8 cellular contexts compared by ENCODE assay signal in the genomic region with DNA sequence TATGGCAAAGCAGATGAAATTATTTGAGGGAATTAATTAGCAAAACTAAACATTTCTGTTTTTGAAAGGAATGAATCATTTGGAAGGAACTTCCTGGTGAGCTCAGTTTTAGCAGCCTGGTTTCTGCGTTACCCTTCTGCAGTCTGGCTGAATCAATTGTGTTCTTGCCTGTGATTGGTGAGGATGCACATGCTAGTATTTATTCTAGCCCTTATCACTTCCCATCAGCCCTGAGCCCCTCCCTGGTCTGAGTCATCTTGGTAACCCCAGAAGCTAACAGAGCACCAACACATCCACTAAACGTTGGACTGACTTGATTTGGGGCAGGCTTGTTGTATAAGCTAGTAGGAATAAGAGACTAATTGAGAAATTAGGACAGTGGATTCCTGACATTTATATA. TPM values are rescaled to one million over a fixed set of nuclear protein-coding genes. Genes with fewer than 3 reads are reported as not detected.
DNase-seq lines count a peak whose midpoint lies in the region; ATAC-seq and TF ChIP-seq lines count a peak whose summit lies in the region.

No MANE protein-coding gene starts in this region.

- no peaks in the 10 kb centered on the region for H3K27me3 ChIP-seq in tibial nerve

- no peak for TF ChIP-seq POLR2A in tibial nerve (IDR thresholded peaks at IDR 0.05)

- TF ChIP-seq EP300 in tibial nerve (IDR thresholded peaks at IDR 0.05) = peak in 1 of 2 donors; percentile 41

- no peaks in the 10 kb centered on the region for H3K9me3 ChIP-seq in tibial nerve

- H3K27ac ChIP-seq in tibial nerve = no peak overlapping the region

- ATAC-seq in left cardiac atrium = peak; percentile 51 to 94

- no peak overlapping the region for H3K4me3 ChIP-seq in tibial nerve

- H3K4me1 ChIP-seq in tibial nerve = peaks cover 0 to 19% (median 0%) of the 10 kb centered on the region in 4 donors

- DNase-seq in GF-D8 (lab: John Stamatoyannopoulos, UW) (peak; percentile 63), NCI-H460 (ENCODE audit: extremely low read depth, low read depth) (peak; percentile 87), left cardiac atrium (peak; percentile 71), tibial nerve (ENCODE audit: low spot score in 2 of 2) (no peak), middle frontal gyrus (ENCODE audit: extremely low spot score, low spot score) (no peak), GM19238 (ENCODE audit: insufficient read length, low spot score) (no peak)
- DNase-seq in activated naive CD4-positive, alpha-beta T cell treated with anti-CD3 and anti-CD28 coated beads, Interleukin-2, amount 50 U/mL, for 16 hours = peak; percentile 27
- DNase-seq in stimulated activated CD4-positive, alpha-beta T cell treated with anti-CD3 and anti-CD28 coated beads, Interleukin-4, amount 100 ng/mL, for 4 hours = peak; percentile 6 to 49

- no peak for TF ChIP-seq CTCF in tibial nerve (IDR thresholded peaks at IDR 0.05)

- H3K36me3 ChIP-seq in tibial nerve = no peaks in the 10 kb centered on the region

- 25 to 33% methylated on average over 2 of the region's 2 CpGs for WGBS in tibial nerve, 2 donors

- intact Hi-C loops in left cardiac atrium (cut with DNase I) = no loop called here

RNA-seq across cellular contexts. Expression of gene TJP2, which starts 6.6 kb away (rescaled TPM):
- total RNA-seq in NCI-H460 (2014; rRNA removed; shearing (Covaris generic)) = 6.2 and 6.5 TPM in 2 replicates
- 21.5 and 29.8 TPM in 2 replicates for polyA plus RNA-seq in NCI-H460 (2014; cell fraction: nucleus; rRNA removed)
- 10 to 100 TPM; 46.2 to 51.6 TPM for total RNA-seq in left cardiac atrium
- 100 to 1,000 TPM; 123 to 207 (median 182) TPM for total RNA-seq in tibial nerve

Comparison
In these comparisons a context has a peak if more than half of its experiments do, and no peak if none do; other contexts are left out.
1. DNase-seq: peak in GF-D8 (single experiment), NCI-H460 (single experiment), activated naive CD4-positive, alpha-beta T cell treated with anti-CD3 and anti-CD28 coated beads, Interleukin-2, amount 50 U/mL, for 16 hours (single experiment), left cardiac atrium (single experiment) and stimulated activated CD4-positive, alpha-beta T cell treated with anti-CD3 and anti-CD28 coated beads, Interleukin-4, amount 100 ng/mL, for 4 hours (2 of 2); none in tibial nerve (0 of 2), middle frontal gyrus (single experiment) and GM19238 (single experiment).